ENCODE assay signal across 1 cellular context in the genomic region with DNA sequence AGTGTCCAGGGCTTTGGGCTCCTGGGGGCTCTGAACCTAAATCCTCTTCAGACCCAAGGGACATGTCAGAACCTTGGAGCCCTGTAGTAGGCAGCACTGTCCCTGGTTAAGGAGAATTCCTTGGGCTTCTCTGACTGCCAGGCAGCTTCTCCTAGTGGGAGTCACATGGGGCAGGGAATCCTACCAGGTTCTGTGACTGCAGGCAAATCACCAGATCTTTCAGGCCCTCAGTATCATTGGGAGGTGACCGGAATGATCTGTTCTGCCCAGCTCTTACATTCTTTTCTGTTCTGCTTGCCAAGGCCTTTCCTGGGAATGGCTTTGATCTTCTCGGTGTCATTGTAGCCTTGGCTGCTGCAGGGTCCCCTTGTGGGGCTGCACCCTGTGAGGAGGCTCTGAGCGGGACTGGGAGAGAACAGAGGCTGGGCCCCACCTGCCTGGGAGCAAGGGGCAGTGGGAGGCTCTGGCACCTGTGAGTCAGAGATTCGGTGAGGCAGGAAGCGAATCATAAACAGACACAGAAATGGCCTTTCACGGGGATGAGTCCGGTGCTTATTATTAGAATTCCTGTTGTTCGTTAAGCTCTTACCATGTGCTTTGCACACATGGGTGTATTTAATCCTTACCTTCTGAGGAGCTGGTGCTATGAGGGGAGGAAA.
TF ChIP-seq lines count a peak whose summit lies in the region.

No MANE protein-coding gene starts in this region.

TF ChIP-seq in K562, 482 proteins besides CTCF, POLR2A, EP300 and RAD21:
- no peak for TF ChIP-seq ELF4 (CRISPR knock-in tag; IDR thresholded peaks at IDR 0.05)
- no peak for TF ChIP-seq NFIX (CRISPR knock-in tag; IDR thresholded peaks at IDR 0.05; ENCODE audit: low read depth)
- no peak for TF ChIP-seq TEAD4 (IDR thresholded peaks at IDR 0.05; ENCODE audit: low read length)
- no peak for TF ChIP-seq TEAD4 (CRISPR knock-in tag; IDR thresholded peaks at IDR 0.05; ENCODE audit: borderline replicate concordance)
- no peak for TF ChIP-seq TBL1XR1 (IDR thresholded peaks at IDR 0.05; ENCODE audit: low read length in 2 of 2)
- TF ChIP-seq ZZZ3 (IDR thresholded peaks at IDR 0.05): no peak
- TF ChIP-seq ERF (CRISPR knock-in tag; IDR thresholded peaks at IDR 0.05): no peak
- no peak for TF ChIP-seq MEF2A (IDR thresholded peaks at IDR 0.05; ENCODE audit: control insufficient read depth, low read depth, low read length)
TF ChIP-seq in K562: peak in this region for 0.
